Comparison of ENCODE assay signal across 19 cellular contexts in the genomic region with DNA sequence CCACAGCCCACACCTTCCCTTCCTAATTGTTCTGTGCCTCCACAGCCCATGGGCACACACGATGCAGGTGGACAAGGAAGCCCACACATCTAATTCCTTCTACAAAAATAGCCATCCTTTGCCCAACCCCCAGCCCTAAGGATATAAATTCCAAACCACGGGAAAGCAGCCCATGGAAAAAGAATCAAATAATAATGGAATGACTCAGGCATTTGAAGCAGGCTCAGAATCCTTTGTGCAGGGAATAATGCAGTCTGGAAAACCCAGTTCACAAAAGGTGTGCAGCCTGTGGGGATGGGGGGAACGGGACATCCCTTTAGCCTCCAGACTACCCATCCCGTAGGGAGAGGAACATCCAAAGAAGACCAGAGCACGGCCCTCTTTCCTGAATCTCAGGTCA.
DNase-seq lines count a peak whose midpoint lies in the region; ATAC-seq and TF ChIP-seq lines count a peak whose summit lies in the region.
"Had no signal": no experiment of that assay in that cellular context is flagged by ENCODE, and none has a peak within 500 bp of the region (broad histone marks: within the 10 kb centered on the region; RNA-seq: fewer than 3 reads in every experiment).

No MANE protein-coding gene starts in this region.

- peaks cover 14% of the 10 kb centered on the region for H3K4me1 ChIP-seq in HAP-1
- H3K4me1 ChIP-seq in adipocyte (ENCODE audit: control insufficient read depth, insufficient read depth, low read length), result no peaks in the 10 kb centered on the region
- H3K4me1 ChIP-seq in endodermal cell (ENCODE audit: control insufficient read depth, insufficient read depth, low read length), result peaks cover 3% of the 10 kb centered on the region
- H3K4me1 ChIP-seq in tibial artery, result peaks cover 0 to 7% (median 1%) of the 10 kb centered on the region in 4 donors
- H3K4me1 ChIP-seq: SJCRH30 had no signal

- H3K9ac ChIP-seq in adipocyte (ENCODE audit: low read length) (no peak overlapping the region), endodermal cell (ENCODE audit: extremely low read depth, low read length, poor library complexity, severe bottlenecking) (no peak overlapping the region)

- H3K27ac ChIP-seq in endodermal cell (ENCODE audit: low read depth, low read length) (no peak overlapping the region), tibial artery (no peak overlapping the region)
- H3K27ac ChIP-seq: SJCRH30 had no signal

- H3K4me3 ChIP-seq in HAP-1 (no peak overlapping the region), adipocyte (ENCODE audit: low read length) (no peak overlapping the region), endodermal cell (ENCODE audit: low read length) (no peak overlapping the region), tibial artery (no peak overlapping the region)
- H3K4me3 ChIP-seq: GM12878, MG63, SJCRH30 had no signal

- DNase-seq in AG08395 (ENCODE audit: low spot score) (peak; percentile 18), HAP-1 (ENCODE audit: low spot score in 2 of 2) (peak; percentile 64 to 69), adipocyte (ENCODE audit: low read depth) (peak; percentile 3), myocyte (ENCODE audit: low read depth) (peak; percentile 24), endodermal cell (no peak), Kasumi-1 (lab: John Stamatoyannopoulos, UW) (no peak), tibial artery (no peak)
- DNase-seq: BE2C; Calu3; CD4-positive, alpha-beta memory T cell; GOT3; MG63; NCI-H1092; NCI-H187 treated with DMSO at 0.1 percent for 48 hours; NCI-H446; NK-92 treated with Interleukin-12 subunit alpha and Interleukin-12 subunit beta, amount 100 ng/mL, for 24 hours had no signal

- H3K36me3 ChIP-seq in HAP-1 (replicated peaks) (no peaks in the 10 kb centered on the region), adipocyte (ENCODE audit: control insufficient read depth, insufficient read depth, low read length, severe bottlenecking) (no peaks in the 10 kb centered on the region), endodermal cell (ENCODE audit: control insufficient read depth, insufficient read depth, low read length) (no peaks in the 10 kb centered on the region), tibial artery (no peaks in the 10 kb centered on the region)
- H3K36me3 ChIP-seq: BE2C, MG63, SJCRH30 had no signal

- H3K27me3 ChIP-seq in HAP-1 (ENCODE audit: low read depth) (no peaks in the 10 kb centered on the region), adipocyte (replicated peaks; ENCODE audit: control insufficient read depth, insufficient read depth, low read length) (peaks cover 8% of the 10 kb centered on the region), endodermal cell (ENCODE audit: control insufficient read depth, insufficient read depth, low read length, poor library complexity, severe bottlenecking) (no peaks in the 10 kb centered on the region), tibial artery (no peaks in the 10 kb centered on the region)
- H3K27me3 ChIP-seq: BE2C, MG63, SJCRH30 had no signal

- TF ChIP-seq CTCF in endodermal cell (conservative IDR thresholded peaks at IDR 0.05), result no peak
- no peak for TF ChIP-seq CTCF in tibial artery (IDR thresholded peaks at IDR 0.05)

- no peak for ATAC-seq in HG02623 (IDR thresholded peaks at IDR 0.05; ENCODE audit: unreplicated experiment)
- ATAC-seq: GM12878 had no signal

- 91 to 95% methylated on average over 3 to 5 of the region's 5 CpGs for WGBS in endodermal cell (ENCODE audit: insufficient coverage in 1 of 2, insufficient read length in 1 of 2), 2 experiments

- intact Hi-C loops in tibial artery (cut with DNase I; ENCODE audit: low total_unique reads), result no loop called here

- H3K9me3 ChIP-seq in HAP-1 (no peaks in the 10 kb centered on the region), adipocyte (ENCODE audit: control insufficient read depth, low read length) (no peaks in the 10 kb centered on the region), endodermal cell (ENCODE audit: control insufficient read depth, low read length) (peaks cover 6% of the 10 kb centered on the region), tibial artery (no peaks in the 10 kb centered on the region)
- H3K9me3 ChIP-seq: BE2C, MG63, SJCRH30 had no signal

- H3K9me3 Mint-ChIP-seq in endodermal cell, result peaks cover 3% of the 10 kb centered on the region
- H3K9me3 Mint-ChIP-seq: CD4-positive, alpha-beta memory T cell had no signal

- no peak overlapping the region for H3K4me3 Mint-ChIP-seq in endodermal cell
- H3K4me3 Mint-ChIP-seq: CD4-positive, alpha-beta memory T cell had no signal

- H3K36me3 Mint-ChIP-seq in endodermal cell (ENCODE audit: low read depth), result no peaks in the 10 kb centered on the region
- H3K36me3 Mint-ChIP-seq: CD4-positive, alpha-beta memory T cell had no signal

- in situ Hi-C loops in HAP-1 (cut with MboI; ENCODE audit: low sequenced_read_pairs), result loop anchor here (25.0 kb wide), 2 partner anchors 589 to 964 kb away; no protein-coding TSS in a partner anchor

- H3K27ac Mint-ChIP-seq in endodermal cell, result no peak overlapping the region
- H3K27ac Mint-ChIP-seq: CD4-positive, alpha-beta memory T cell had no signal

- peaks cover 11% of the 10 kb centered on the region for H3K4me1 Mint-ChIP-seq in endodermal cell
- H3K4me1 Mint-ChIP-seq: CD4-positive, alpha-beta memory T cell had no signal

- peaks cover 2% of the 10 kb centered on the region for H3K27me3 Mint-ChIP-seq in endodermal cell (ENCODE audit: insufficient read depth)

Comparison
In these comparisons a context has a peak if more than half of its experiments do, and no peak if none do; other contexts are left out.
1. DNase-seq: peak in AG08395 (single experiment), HAP-1 (2 of 2), adipocyte (single experiment) and myocyte (single experiment); none in endodermal cell (single experiment), Kasumi-1 (0 of 2) and tibial artery (0 of 2).